Comparison of ENCODE assay signal across 36 cellular contexts in the genomic region with DNA sequence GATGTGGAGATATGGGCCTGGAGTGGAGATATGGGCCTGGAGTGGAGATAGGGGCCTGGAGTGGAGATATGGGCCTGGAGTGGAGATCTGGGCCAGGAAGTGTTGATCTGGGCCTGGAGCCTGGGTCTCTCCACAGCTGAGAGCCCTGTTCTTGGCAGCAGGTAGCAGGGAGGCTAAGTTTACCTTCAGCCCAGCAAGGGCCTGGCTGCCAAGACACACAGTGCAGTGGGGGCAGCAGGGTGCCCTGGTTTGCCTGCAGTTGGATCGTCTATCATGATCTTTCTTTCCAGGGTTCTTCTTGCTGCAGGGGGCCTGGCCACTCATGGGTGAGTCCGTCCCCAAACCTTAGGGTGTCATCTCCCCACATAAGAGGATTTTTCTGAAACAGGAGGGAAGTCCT. TPM values are rescaled to one million over a fixed set of nuclear protein-coding genes. Genes with fewer than 3 reads are reported as not detected.
"Had no signal": no experiment of that assay in that cellular context is flagged by ENCODE, and none has a peak within 500 bp of the region (broad histone marks: within the 10 kb centered on the region; RNA-seq: fewer than 3 reads in every experiment).

No MANE protein-coding gene starts in this region.

- H3K4me1 ChIP-seq: ascending aorta had no signal

- H3K9me3 ChIP-seq: ascending aorta had no signal

- H3K4me1 Mint-ChIP-seq: activated naive CD4-positive, alpha-beta T cell treated with anti-CD3 and anti-CD28 coated beads, Interleukin-2, amount 50 U/mL, for 24 hours had no signal

- H3K4me3 ChIP-seq: ascending aorta, cardiac muscle cell, PC-9 had no signal

- H3K4me3 Mint-ChIP-seq: activated CD8-positive, alpha-beta T cell treated with anti-CD3 and anti-CD28 coated beads for 36 hours; activated naive CD4-positive, alpha-beta T cell treated with anti-CD3 and anti-CD28 coated beads, Interleukin-2, amount 50 U/mL, for 24 hours; activated naive CD8-positive, alpha-beta T cell treated with anti-CD3 and anti-CD28 coated beads, Interleukin-2, amount 10 ng/mL, durations not matched to agents 7 days and 5 days had no signal

- ATAC-seq: activated CD8-positive, alpha-beta T cell treated with anti-CD3 and anti-CD28 coated beads for 36 hours; activated T-cell treated with anti-CD3 and anti-CD28 coated beads, Interleukin-2, amount 50 U/mL, for 72 hours had no signal

- H3K27ac ChIP-seq: ascending aorta, cardiac muscle cell, PC-9, WERI-Rb-1 had no signal

- H3K36me3 ChIP-seq: ascending aorta, cardiac muscle cell, WERI-Rb-1 had no signal

- H3K27me3 ChIP-seq: ascending aorta, cardiac muscle cell had no signal

- DNase-seq: activated CD4-positive, alpha-beta T cell treated with anti-CD3 and anti-CD28 coated beads for 1 hour; activated CD4-positive, alpha-beta T cell treated with anti-CD3 and anti-CD28 coated beads for 48 hours; activated CD4-positive, alpha-beta T cell treated with anti-CD3 and anti-CD28 coated beads, Interleukin-2, amount 50 U/mL, for 4 hours; activated CD4-positive, CD25-positive, alpha-beta regulatory T cell; activated CD8-positive, alpha-beta T cell treated with anti-CD3 and anti-CD28 coated beads for 36 hours; activated gamma-delta T cell; activated naive CD4-positive, alpha-beta T cell treated with Interleukin-2 at 50 U/mL for 16 hours; activated naive CD8-positive, alpha-beta T cell treated with anti-CD3 and anti-CD28 coated beads, Interleukin-2, amount 10 ng/mL, durations not matched to agents 7 days and 5 days; activated T-cell treated with anti-CD3 and anti-CD28 coated beads, Interleukin-2, amount 50 U/mL, for 1 hour; activated T-cell treated with anti-CD3 and anti-CD28 coated beads, Interleukin-2, amount 50 U/mL, for 72 hours; amygdala; KG1; NCI-H1092 treated with DMSO at 0.1 percent for 48 hours; NCI-H1417; NCI-H146; NCI-H187; NCI-H2081 treated with DMSO at 0.1 percent for 48 hours; NCI-H226; NCI-H446 treated with DMSO at 0.1 percent for 48 hours; NCI-H524; NCI-H69; NCI-H82; PC-9; Right ventricle myocardium superior; T1000; WERI-Rb-1 had no signal

- H3K36me3 Mint-ChIP-seq: activated naive CD4-positive, alpha-beta T cell treated with anti-CD3 and anti-CD28 coated beads, Interleukin-2, amount 50 U/mL, for 24 hours; activated naive CD8-positive, alpha-beta T cell treated with anti-CD3 and anti-CD28 coated beads, Interleukin-2, amount 10 ng/mL, durations not matched to agents 7 days and 5 days had no signal

- H3K27ac Mint-ChIP-seq: activated CD8-positive, alpha-beta T cell treated with anti-CD3 and anti-CD28 coated beads for 36 hours; activated naive CD4-positive, alpha-beta T cell treated with anti-CD3 and anti-CD28 coated beads, Interleukin-2, amount 50 U/mL, for 24 hours; activated naive CD8-positive, alpha-beta T cell treated with anti-CD3 and anti-CD28 coated beads, Interleukin-2, amount 10 ng/mL, durations not matched to agents 7 days and 5 days; activated T-cell treated with anti-CD3 and anti-CD28 coated beads, Interleukin-2, amount 50 U/mL, for 72 hours; activated T-helper 2 cell treated with anti-CD3 and anti-CD28 coated beads, Interferon-gamma antibody, Interleukin-2, Interleukin-4, amounts not matched to agents 10 μg/mL and 5 μg/mL and 100 μg/mL, durations not matched to agents 14 hours and 24 hours and 36 hours had no signal

- H3K9me3 Mint-ChIP-seq: activated naive CD4-positive, alpha-beta T cell treated with anti-CD3 and anti-CD28 coated beads, Interleukin-2, amount 50 U/mL, for 24 hours; activated T-helper 2 cell treated with anti-CD3 and anti-CD28 coated beads, Interferon-gamma antibody, Interleukin-2, Interleukin-4, amounts not matched to agents 10 μg/mL and 5 μg/mL and 100 μg/mL, durations not matched to agents 14 hours and 24 hours and 36 hours had no signal

RNA-seq across cellular contexts. Expression of a gene that starts 0.7 kb away (rescaled TPM):
- total RNA-seq: ascending aorta, cardiac muscle cell, M059J, OCI-LY7, PC-9, Right ventricle myocardium superior had no signal
- polyA plus RNA-seq: cardiac muscle cell had no signal

RNA-seq across cellular contexts. Expression of a gene that starts 18.5 kb away (rescaled TPM):
- total RNA-seq: activated T-helper 2 cell treated with anti-CD3 and anti-CD28 coated beads, Interferon-gamma antibody, Interleukin-2, Interleukin-4, amounts not matched to agents 10 μg/mL and 5 μg/mL and 100 μg/mL, durations not matched to agents 14 hours and 24 hours and 36 hours; ascending aorta; cardiac muscle cell; M059J; OCI-LY7; PC-9; Right ventricle myocardium superior; T-helper 1 cell treated with Interleukin-12 subunit alpha and Interleukin-12 subunit beta and Interleukin-4 antibody, amounts not matched to agents 30 ng/mL and 1 ng/mL, for 36 hours; T-helper 2 cell treated with Interferon-gamma antibody and Interleukin-4, amounts not matched to agents 100 ng/mL and 5 ng/mL, for 36 hours had no signal
- polyA plus RNA-seq: adipose tissue, cardiac muscle cell had no signal

RNA-seq across cellular contexts. Expression of a gene that starts 23.1 kb away (rescaled TPM):
- total RNA-seq: activated CD8-positive, alpha-beta memory T cell treated with anti-CD3 and anti-CD28 coated beads for 36 hours; activated CD8-positive, alpha-beta T cell treated with anti-CD3 and anti-CD28 coated beads for 36 hours; activated T-cell treated with anti-CD3 and anti-CD28 coated beads, Interleukin-2, amount 50 U/mL, for 72 hours; activated T-helper 2 cell treated with anti-CD3 and anti-CD28 coated beads, Interferon-gamma antibody, Interleukin-2, Interleukin-4, amounts not matched to agents 10 μg/mL and 5 μg/mL and 100 μg/mL, durations not matched to agents 14 hours and 24 hours and 36 hours; ascending aorta; cardiac muscle cell; M059J; OCI-LY7; PC-9; T-helper 1 cell treated with Interleukin-12 subunit alpha and Interleukin-12 subunit beta and Interleukin-4 antibody, amounts not matched to agents 30 ng/mL and 1 ng/mL, for 36 hours; T-helper 2 cell treated with Interferon-gamma antibody and Interleukin-4, amounts not matched to agents 100 ng/mL and 5 ng/mL, for 36 hours had no signal
- polyA plus RNA-seq: cardiac muscle cell had no signal

RNA-seq across cellular contexts. Expression of a gene that starts 34.7 kb away (rescaled TPM):
- total RNA-seq: activated T-helper 2 cell treated with anti-CD3 and anti-CD28 coated beads, Interferon-gamma antibody, Interleukin-2, Interleukin-4, amounts not matched to agents 10 μg/mL and 5 μg/mL and 100 μg/mL, durations not matched to agents 14 hours and 24 hours and 36 hours; ascending aorta; cardiac muscle cell; M059J; OCI-LY7; PC-9; Right ventricle myocardium superior; T-helper 1 cell treated with Interleukin-12 subunit alpha and Interleukin-12 subunit beta and Interleukin-4 antibody, amounts not matched to agents 30 ng/mL and 1 ng/mL, for 36 hours; T-helper 2 cell treated with Interferon-gamma antibody and Interleukin-4, amounts not matched to agents 100 ng/mL and 5 ng/mL, for 36 hours had no signal
- polyA plus RNA-seq: adipose tissue, cardiac muscle cell had no signal

RNA-seq across cellular contexts. Expression of a gene that starts 47.5 kb away (rescaled TPM):
- total RNA-seq: activated CD8-positive, alpha-beta T cell treated with anti-CD3 and anti-CD28 coated beads for 36 hours; activated naive CD8-positive, alpha-beta T cell treated with anti-CD3 and anti-CD28 coated beads, Interleukin-2, amount 10 ng/mL, durations not matched to agents 7 days and 5 days; activated T-helper 2 cell treated with anti-CD3 and anti-CD28 coated beads, Interferon-gamma antibody, Interleukin-2, Interleukin-4, amounts not matched to agents 10 μg/mL and 5 μg/mL and 100 μg/mL, durations not matched to agents 14 hours and 24 hours and 36 hours; ascending aorta; cardiac muscle cell; M059J; OCI-LY7; PC-9; Right ventricle myocardium superior; T-helper 1 cell treated with Interleukin-12 subunit alpha and Interleukin-12 subunit beta and Interleukin-4 antibody, amounts not matched to agents 30 ng/mL and 1 ng/mL, for 36 hours; T-helper 2 cell treated with Interferon-gamma antibody and Interleukin-4, amounts not matched to agents 100 ng/mL and 5 ng/mL, for 36 hours had no signal
- polyA plus RNA-seq: adipose tissue, cardiac muscle cell had no signal
